8 cellular contexts compared by ENCODE assay signal in the genomic region with DNA sequence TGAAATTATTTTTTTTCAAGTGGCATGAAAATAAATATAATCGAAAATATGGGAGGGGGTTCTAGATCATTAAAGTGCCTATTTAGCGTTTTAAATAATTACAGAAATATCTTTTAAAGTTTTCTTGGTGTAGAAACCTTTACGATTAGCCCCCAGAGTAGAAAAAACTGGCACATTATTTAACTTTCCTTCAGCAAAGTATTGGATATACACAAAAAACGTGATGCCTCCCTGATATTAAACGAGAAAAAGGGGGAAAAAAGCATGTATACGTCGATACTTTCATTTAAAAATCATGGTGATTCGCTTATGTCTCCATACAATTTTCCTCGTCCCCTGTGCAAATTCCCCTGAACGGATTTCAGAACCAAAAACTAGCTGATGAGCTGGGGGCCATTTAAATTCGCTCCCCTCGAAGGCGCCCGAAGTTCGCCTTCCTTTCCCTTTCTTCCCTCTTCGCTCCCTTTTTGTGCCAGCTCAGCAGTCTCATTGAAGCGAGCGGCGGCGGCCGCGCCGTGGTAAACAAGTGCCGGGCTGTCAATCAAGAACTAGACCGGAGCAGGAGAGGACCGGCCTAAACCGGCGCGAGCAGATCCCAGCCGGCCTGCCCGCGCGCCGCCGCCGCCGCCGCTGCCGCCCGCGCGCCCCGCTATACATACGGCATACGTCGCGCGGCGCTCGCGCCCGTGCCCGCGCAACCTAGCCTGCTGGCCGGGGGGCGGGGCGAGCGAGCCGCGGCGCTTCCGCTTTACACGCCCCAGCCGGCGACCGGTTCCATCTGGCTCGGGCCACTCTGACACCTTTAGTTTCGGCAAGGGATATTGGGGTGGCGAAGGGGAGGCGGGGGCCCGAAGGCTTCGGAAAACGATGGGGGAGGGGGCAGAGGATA. TPM values are rescaled to one million over a fixed set of nuclear protein-coding genes. Genes with fewer than 3 reads are reported as not detected.
DNase-seq lines count a peak whose midpoint lies in the region; ATAC-seq and TF ChIP-seq lines count a peak whose summit lies in the region.

No MANE protein-coding gene starts in this region.

- intact Hi-C loops in left ventricle myocardium inferior (cut with micrococcal nuclease) = loop anchor here (5.0 to 10.0 kb wide), 4 partner anchors 65 to 515 kb away; no protein-coding TSS in a partner anchor

- POLR2A ChIA-PET in T-cell (lab: Charles Lee) = interaction anchor here (0.6 to 2.1 kb wide), 8 partner anchors 10 to 851 kb away, joined by 3 to 9 read pairs (median 4); a partner anchor contains a TSS

- H3K27me3 Mint-ChIP-seq in T-cell (no peaks in the 10 kb centered on the region), progenitor cell of endocrine pancreas (no peaks in the 10 kb centered on the region)

- peak; percentile 89 for DNase-seq in GM13976 (ENCODE audit: low spot score)
- peak; percentile 76 for DNase-seq in NCI-H1436 treated with DMSO at 0.1 percent for 48 hours (lab: John Stamatoyannopoulos, UW)
- DNase-seq in T-cell = peak; percentile 88 to 98 (median 93)
- peak; percentile 89 for DNase-seq in amniotic stem cell (lab: John Stamatoyannopoulos, UW)
- DNase-seq in left ventricle myocardium inferior = peak; percentile 94
- DNase-seq in progenitor cell of endocrine pancreas (ENCODE audit: low spot score, unreplicated experiment) = peak; percentile 95
- DNase-seq in ureter (ENCODE audit: low spot score) = peak; percentile 96

- TF ChIP-seq CTCF in GM13976 (IDR thresholded peaks at IDR 0.05; ENCODE audit: borderline replicate concordance, control extremely low read depth, extremely low read depth, insufficient read depth, missing control alignments) (no peak), left ventricle myocardium inferior (IDR thresholded peaks at IDR 0.05; ENCODE audit: borderline replicate concordance) (no peak), progenitor cell of endocrine pancreas (IDR thresholded peaks at IDR 0.05; ENCODE audit: unreplicated experiment) (no peak)

- no peaks in the 10 kb centered on the region for H3K27me3 ChIP-seq in left ventricle myocardium inferior (ENCODE audit: low read depth)

- in situ Hi-C loops in GM13976 (cut with MboI; ENCODE audit: low sequenced_read_pairs, unreplicated experiment) = loop anchor here (10.0 to 25.0 kb wide), 2 partner anchors 155 to 518 kb away; no protein-coding TSS in a partner anchor

- H3K36me3 Mint-ChIP-seq in T-cell (peaks cover 34% of the 10 kb centered on the region), progenitor cell of endocrine pancreas (ENCODE audit: insufficient read depth) (peaks cover 18% of the 10 kb centered on the region)

- H3K27ac Mint-ChIP-seq in T-cell (peak overlapping the region; percentile 99 to 100), progenitor cell of endocrine pancreas (peak overlapping the region; percentile 100)

- CTCF ChIA-PET in T-cell (lab: Charles Lee) = interaction anchor here in 1 of 2 donors (0.8 to 1.2 kb wide), 2 partner anchors 68 to 81 kb away, joined by 3 to 4 read pairs; no protein-coding TSS in a partner anchor

- H3K4me1 ChIP-seq in left ventricle myocardium inferior = peaks cover 55% of the 10 kb centered on the region

- peak overlapping the region; percentile 83 for H3K4me3 ChIP-seq in left ventricle myocardium inferior

- H3K4me1 Mint-ChIP-seq in T-cell = peaks cover 30 to 47% (median 45%) of the 10 kb centered on the region in 3 donors
- H3K4me1 Mint-ChIP-seq in progenitor cell of endocrine pancreas (ENCODE audit: low read depth) = peaks cover 25% of the 10 kb centered on the region

- ATAC-seq in HG02852 (IDR thresholded peaks at IDR 0.05; ENCODE audit: unreplicated experiment) (peak; percentile 57), T-cell (replicated peaks in 1 of 4) (peak; percentile 63 to 69 (median 66))

- no peaks in the 10 kb centered on the region for H3K9me3 ChIP-seq in left ventricle myocardium inferior (replicated peaks)

- peak overlapping the region; percentile 91 to 96 (median 92) for H3K4me3 Mint-ChIP-seq in T-cell
- peak overlapping the region; percentile 99 for H3K4me3 Mint-ChIP-seq in progenitor cell of endocrine pancreas (ENCODE audit: low read depth)

- H3K36me3 ChIP-seq in left ventricle myocardium inferior = peaks cover 27% of the 10 kb centered on the region

- H3K9me3 Mint-ChIP-seq in T-cell = no peaks in the 10 kb centered on the region
- no peaks in the 10 kb centered on the region for H3K9me3 Mint-ChIP-seq in progenitor cell of endocrine pancreas (ENCODE audit: low read depth)

- peak overlapping the region; percentile 97 for H3K27ac ChIP-seq in left ventricle myocardium inferior (replicated peaks)

RNA-seq across cellular contexts. Expression of a gene that starts 3.3 kb away (rescaled TPM):
- total RNA-seq in T-cell (100 to 1,000 TPM; 107 to 219 (median 127) TPM), left ventricle myocardium inferior (14.4 TPM), progenitor cell of endocrine pancreas (90.4 and 107 TPM in 2 replicates), ureter (111 TPM)

Comparison
In these comparisons a context has a peak if more than half of its experiments do, and no peak if none do; other contexts are left out.
1. Peak in every context shown above with its lines: DNase-seq, ATAC-seq, H3K4me3 ChIP-seq and H3K27ac ChIP-seq.